Comparison of ENCODE assay signal across 8 cellular contexts in genomic region chr2:127387655-127388422, GRCh38. TPM values are rescaled to one million over a fixed set of nuclear protein-coding genes. Genes with fewer than 3 reads are reported as not detected.
DNase-seq lines count a peak whose midpoint lies in the region; ATAC-seq and TF ChIP-seq lines count a peak whose summit lies in the region.

Gene MAP3K2, minus strand, starts transcription at chr2:127387975. Its CDS starts 44,846 bp downstream, at chr2:127343129.

- peaks cover 55% of the 10 kb centered on the region for H3K4me1 Mint-ChIP-seq in CD14-positive monocyte
- peaks cover 57% of the 10 kb centered on the region for H3K4me1 Mint-ChIP-seq in activated CD4-positive, alpha-beta memory T cell treated with anti-CD3 and anti-CD28 coated beads, Interleukin-2, amount 10 ng/mL, durations not matched to agents 7 days and 5 days

- peaks cover 0 to 2% (median 0%) of the 10 kb centered on the region in 3 donors for H3K27me3 Mint-ChIP-seq in CD14-positive monocyte (ENCODE audit: low read depth in 3 of 3)
- H3K27me3 Mint-ChIP-seq in activated CD4-positive, alpha-beta memory T cell treated with anti-CD3 and anti-CD28 coated beads, Interleukin-2, amount 10 ng/mL, durations not matched to agents 7 days and 5 days: no peaks in the 10 kb centered on the region

- H3K36me3 Mint-ChIP-seq in CD14-positive monocyte: peaks cover 11 to 20% of the 10 kb centered on the region in 2 donors
- peaks cover 16% of the 10 kb centered on the region for H3K36me3 Mint-ChIP-seq in activated CD4-positive, alpha-beta memory T cell treated with anti-CD3 and anti-CD28 coated beads, Interleukin-2, amount 10 ng/mL, durations not matched to agents 7 days and 5 days (ENCODE audit: low read depth)

- peak within 1 kb of the TSS; percentile 81 to 100 (median 100) for H3K27ac ChIP-seq in dorsolateral prefrontal cortex

- peak; percentile 92 for DNase-seq in CD14-positive monocyte (ENCODE audit: low spot score)
- DNase-seq in NCI-H82 (lab: John Stamatoyannopoulos, UW): peak; percentile 96
- DNase-seq in activated CD4-positive, alpha-beta memory T cell treated with anti-CD3 and anti-CD28 coated beads, Interleukin-2, amount 10 ng/mL, durations not matched to agents 7 days and 5 days: peak; percentile 95
- DNase-seq in dorsolateral prefrontal cortex: peak; percentile 72 to 91 (median 84)
- DNase-seq in lower leg skin (ENCODE audit: low spot score in 2 of 2): peak; percentile 89 to 99
- peak; percentile 93 to 99 for DNase-seq in stimulated activated CD4-positive, alpha-beta T cell treated with anti-CD3 and anti-CD28 coated beads, Interleukin-4, amount 100 ng/mL, for 4 hours

- H3K4me3 ChIP-seq in dorsolateral prefrontal cortex (peak within 1 kb of the TSS; percentile 69 to 100 (median 93)), lower leg skin (ENCODE audit: low read depth, poor library complexity, severe bottlenecking) (peak within 1 kb of the TSS; percentile 92)

- H3K27me3 ChIP-seq in dorsolateral prefrontal cortex: no peaks in the 10 kb centered on the region

- intact Hi-C loops in CD14-positive monocyte (cut with micrococcal nuclease) (loop anchor here (1.0 to 2.0 kb wide), 3 partner anchors 17 to 24 kb away; no protein-coding TSS in a partner anchor), dorsolateral prefrontal cortex (cut with DNase I) (loop anchor here (1.0 to 10.0 kb wide), 3 partner anchors 17 to 137 kb away; partner anchors contain the start of gene IWS1 (in 1 of the 2)), lower leg skin (cut with DNase I; ENCODE audit: low total_unique reads) (no loop called here)

- TF ChIP-seq CTCF in CD14-positive monocyte (IDR thresholded peaks at IDR 0.05): no peak
- peak in 7 of 56 donors; percentile 4 to 18 (median 13) for TF ChIP-seq CTCF in dorsolateral prefrontal cortex (IDR thresholded peaks at IDR 0.05 in 54 of 56, conservative IDR thresholded peaks at IDR 0.05 in 2 of 56; ENCODE audit: low read depth in 1 of 56, partially characterized antibody in 56 of 56)
- no peak for TF ChIP-seq CTCF in lower leg skin (IDR thresholded peaks at IDR 0.05)

- H3K4me3 Mint-ChIP-seq in CD14-positive monocyte: peak within 1 kb of the TSS; percentile 90 to 94
- H3K4me3 Mint-ChIP-seq in activated CD4-positive, alpha-beta memory T cell treated with anti-CD3 and anti-CD28 coated beads, Interleukin-2, amount 10 ng/mL, durations not matched to agents 7 days and 5 days: peak within 1 kb of the TSS; percentile 78

- POLR2A ChIA-PET in activated CD4-positive, alpha-beta memory T cell treated with anti-CD3 and anti-CD28 coated beads, Interleukin-2, amount 10 ng/mL, durations not matched to agents 7 days and 5 days (lab: Charles Lee): interaction anchor here (1.0 to 3.9 kb wide), 9 partner anchors 11 to 307 kb away, joined by 3 to 27 read pairs (median 8); partner anchors contain the start of gene IWS1

- H3K9me3 Mint-ChIP-seq in CD14-positive monocyte: peaks cover 0 to 1% (median 0%) of the 10 kb centered on the region in 7 donors
- no peaks in the 10 kb centered on the region for H3K9me3 Mint-ChIP-seq in activated CD4-positive, alpha-beta memory T cell treated with anti-CD3 and anti-CD28 coated beads, Interleukin-2, amount 10 ng/mL, durations not matched to agents 7 days and 5 days

- CTCF ChIA-PET in activated CD4-positive, alpha-beta memory T cell treated with anti-CD3 and anti-CD28 coated beads, Interleukin-2, amount 10 ng/mL, durations not matched to agents 7 days and 5 days (lab: Charles Lee): interaction anchor here (0.6 kb wide), 1 partner anchor 82 kb away, joined by 3 read pairs; no protein-coding TSS in a partner anchor

- peak in 1 of 2 donors; percentile 67 for TF ChIP-seq POLR2A in lower leg skin (IDR thresholded peaks at IDR 0.05)

- H3K27ac Mint-ChIP-seq in CD14-positive monocyte: peak within 1 kb of the TSS; percentile 98 to 100 (median 99)
- peak within 1 kb of the TSS; percentile 83 for H3K27ac Mint-ChIP-seq in activated CD4-positive, alpha-beta memory T cell treated with anti-CD3 and anti-CD28 coated beads, Interleukin-2, amount 10 ng/mL, durations not matched to agents 7 days and 5 days

- WGBS in lower leg skin, 2 donors: 0 to 1% methylated on average over 16 to 45 of the region's 100 CpGs

- ATAC-seq in GM19395 (IDR thresholded peaks at IDR 0.05; ENCODE audit: unreplicated experiment) (peak; percentile 67), HG03558 (IDR thresholded peaks at IDR 0.05; ENCODE audit: extremely low read depth, unreplicated experiment) (peak; percentile 54)

RNA-seq across cellular contexts. Expression of gene MAP3K2, which starts in this region (rescaled TPM):
- 10 to 100 TPM; 66.3 to 86.4 TPM for polyA plus RNA-seq in CD14-positive monocyte
- 10 to 100 TPM; 56.2 to 59.6 TPM for total RNA-seq in activated CD4-positive, alpha-beta memory T cell treated with anti-CD3 and anti-CD28 coated beads, Interleukin-2, amount 10 ng/mL, durations not matched to agents 7 days and 5 days
- 10 to 100 TPM; 36.0 to 66.7 (median 51.9) TPM for total RNA-seq in dorsolateral prefrontal cortex
- total RNA-seq in lower leg skin: 10 to 100 TPM; 58.9 to 68.5 (median 63.0) TPM

Comparison
In these comparisons a context has a peak if more than half of its experiments do, and no peak if none do; other contexts are left out.
1. Peak in every context shown above with its lines: DNase-seq, ATAC-seq, H3K4me3 ChIP-seq and H3K27ac ChIP-seq.